ENCODE assay signal across 23 cellular contexts in genomic region chr12:51941669-51942455, GRCh38. TPM values are rescaled to one million over a fixed set of nuclear protein-coding genes. Genes with fewer than 3 reads are reported as not detected.
DNase-seq lines count a peak whose midpoint lies in the region; ATAC-seq, FAIRE-seq and TF ChIP-seq lines count a peak whose summit lies in the region.
"Had no signal": no experiment of that assay in that cellular context is flagged by ENCODE, and none has a peak within 500 bp of the region (broad histone marks: within the 10 kb centered on the region; RNA-seq: fewer than 3 reads in every experiment).

No MANE protein-coding gene starts in this region.

- H3K9ac ChIP-seq in HepG2 (ENCODE audit: insufficient read depth, low read depth, low read length) = no peak overlapping the region

- TF ChIP-seq POLR2A in HepG2 (IDR thresholded peaks at IDR 0.05; ENCODE audit: insufficient read depth in 1 of 2, low read depth in 2 of 2, low read length in 2 of 2) = no peak

- H3K4me2 ChIP-seq in HepG2 (ENCODE audit: low read depth, low read length) = no peak overlapping the region

- peaks cover 4% of the 10 kb centered on the region for H3K36me3 Mint-ChIP-seq in activated naive CD4-positive, alpha-beta T cell treated with anti-CD3 and anti-CD28 coated beads, Interleukin-2, amount 50 U/mL, for 24 hours

- H3K36me3 ChIP-seq in HepG2 (replicated peaks in 1 of 2; ENCODE audit: control insufficient read depth in 1 of 2, insufficient read depth in 2 of 2, low read length in 2 of 2) = no peaks in the 10 kb centered on the region
- no peaks in the 10 kb centered on the region for H3K36me3 ChIP-seq in upper lobe of right lung

- peaks cover 7% of the 10 kb centered on the region for H3K4me1 Mint-ChIP-seq in activated naive CD4-positive, alpha-beta T cell treated with anti-CD3 and anti-CD28 coated beads, Interleukin-2, amount 50 U/mL, for 24 hours
- H3K4me1 Mint-ChIP-seq: activated T-helper 17 cell treated with anti-CD3 and anti-CD28 coated beads, Interleukin-2, amount 50 U/mL, for 72 hours had no signal

- H3K27ac ChIP-seq in HepG2 (ENCODE audit: extremely low read length, insufficient read depth, low read length) (no peak overlapping the region), upper lobe of right lung (no peak overlapping the region)
- H3K27ac ChIP-seq: psoas muscle had no signal

- CTCF ChIA-PET in HepG2 (lab: Yijun Ruan, JAX; ENCODE audit: low intra/inter-chr PET ratio, low total read pairs) = no interaction called here

- no peak for TF ChIP-seq RAD21 in HepG2 (CRISPR knock-in tag; IDR thresholded peaks at IDR 0.05)

- intact Hi-C loops in HepG2 (cut with micrococcal nuclease; ENCODE audit: unreplicated experiment) (loop anchor here (5.0 kb wide), 2 partner anchors 40 to 410 kb away; no protein-coding TSS in a partner anchor), upper lobe of right lung (cut with DNase I) (no loop called here)

- no peak overlapping the region for H2AFZ ChIP-seq in HepG2 (ENCODE audit: low read length)

- H3K4me1 ChIP-seq in HepG2 (ENCODE audit: insufficient read depth, low read length) (peaks cover 15% of the 10 kb centered on the region), upper lobe of right lung (peaks cover 7% of the 10 kb centered on the region)

- in situ Hi-C loops in HepG2 (cut with HindIII; ENCODE audit: extremely low pct_ligation_motif_present, low pct_unique_long_range_greater_than_20kb) = no loop called here

- H3K4me3 Mint-ChIP-seq in activated naive CD4-positive, alpha-beta T cell treated with anti-CD3 and anti-CD28 coated beads, Interleukin-2, amount 50 U/mL, for 24 hours = no peak overlapping the region
- H3K4me3 Mint-ChIP-seq: activated T-helper 17 cell treated with anti-CD3 and anti-CD28 coated beads, Interleukin-2, amount 50 U/mL, for 72 hours; CD4-positive, alpha-beta memory T cell had no signal

- no peak overlapping the region for H3K4me3 ChIP-seq in HepG2 (replicated peaks in 1 of 3; ENCODE audit: insufficient read depth in 1 of 3, low read depth in 2 of 3, low read length in 3 of 3)
- no peak overlapping the region for H3K4me3 ChIP-seq in upper lobe of right lung

- H3K27me3 Mint-ChIP-seq in activated naive CD4-positive, alpha-beta T cell treated with anti-CD3 and anti-CD28 coated beads, Interleukin-2, amount 50 U/mL, for 24 hours = no peaks in the 10 kb centered on the region

- no peaks in the 10 kb centered on the region for H3K79me2 ChIP-seq in HepG2 (ENCODE audit: insufficient read depth, low read length)

- POLR2A ChIA-PET in HepG2 (lab: Yijun Ruan, JAX) = no interaction called here

- no peaks in the 10 kb centered on the region for H3K9me3 ChIP-seq in HepG2 (ENCODE audit: low read length)
- no peaks in the 10 kb centered on the region for H3K9me3 ChIP-seq in upper lobe of right lung

- TF ChIP-seq EP300 in HepG2 (IDR thresholded peaks at IDR 0.05; ENCODE audit: low read depth in 2 of 2, low read length in 2 of 2) (no peak), HepG2 (CRISPR knock-in tag; IDR thresholded peaks at IDR 0.05; ENCODE audit: borderline replicate concordance) (no peak)

- H4K20me1 ChIP-seq in HepG2 (ENCODE audit: insufficient read depth, low read length) = no peaks in the 10 kb centered on the region

- no peak for DNase-seq in activated naive CD4-positive, alpha-beta T cell treated with anti-CD3 and anti-CD28 coated beads, Interleukin-2, amount 50 U/mL, for 16 hours
- DNase-seq in ecto neural progenitor cell (ENCODE audit: low spot score) (peak; percentile 34), HepG2 (ENCODE audit: low spot score) (no peak), upper lobe of right lung (no peak), NCI-H2227 treated with DMSO at 0.1 percent for 48 hours (lab: John Stamatoyannopoulos, UW) (no peak)
- no peak for DNase-seq in stimulated activated CD8-positive, alpha-beta memory T cell treated with anti-CD3 and anti-CD28 coated beads, Interleukin-4, amount 100 ng/mL, for 48 hours
- DNase-seq in stimulated activated CD4-positive, alpha-beta T cell treated with anti-CD3 and anti-CD28 coated beads, Interleukin-15, amount 100 ng/mL, for 24 hours = no peak
- DNase-seq: ACHN; activated CD4-positive, CD25-positive, alpha-beta regulatory T cell; CD4-positive, alpha-beta memory T cell; central memory CD4-positive, alpha-beta T cell; effector CD8-positive, alpha-beta T cell; KG1; psoas muscle; stimulated activated naive CD8-positive, alpha-beta T cell treated with anti-CD3 and anti-CD28 coated beads, Interleukin-15, Interleukin-2, amounts not matched to agents 100 U/mL and 50 U/mL, for 24 hours had no signal

- BruUV-seq in HepG2 (replicated peaks; lab: Mats Ljungman, UMichigan) = no TSS peak

- peaks cover 1 to 38% of the 10 kb centered on the region in 2 experiments; a peak in 4 of 5 replicates for H3K27me3 ChIP-seq in HepG2 (ENCODE audit: control insufficient read depth in 1 of 2, insufficient read depth in 2 of 2, low read length in 2 of 2)
- no peaks in the 10 kb centered on the region for H3K27me3 ChIP-seq in upper lobe of right lung

- ATAC-seq in HepG2 (peak; percentile 32; the same call in 2 of the 3 replicates), upper lobe of right lung (peak; percentile 17)
- ATAC-seq: activated T-helper 17 cell treated with anti-CD3 and anti-CD28 coated beads, Interleukin-2, amount 50 U/mL, for 72 hours; stimulated activated naive CD8-positive, alpha-beta T cell treated with anti-CD3 and anti-CD28 coated beads, Interleukin-15, Interleukin-2, amounts not matched to agents 100 U/mL and 50 U/mL, for 24 hours had no signal

- TF ChIP-seq CTCF in HepG2 (CRISPR knock-in tag; IDR thresholded peaks at IDR 0.05) = no peak
- no peak for TF ChIP-seq CTCF in upper lobe of right lung (IDR thresholded peaks at IDR 0.05)

- H3K27ac Mint-ChIP-seq in activated naive CD4-positive, alpha-beta T cell treated with anti-CD3 and anti-CD28 coated beads, Interleukin-2, amount 50 U/mL, for 24 hours = peak overlapping the region; percentile 2
- H3K27ac Mint-ChIP-seq: activated T-helper 17 cell treated with anti-CD3 and anti-CD28 coated beads, Interleukin-2, amount 50 U/mL, for 72 hours; CD4-positive, alpha-beta memory T cell had no signal

- no peak for FAIRE-seq in HepG2 (lab: Jason Lieb, UNC)
- FAIRE-seq: urothelium cell line had no signal

- H3K9me3 Mint-ChIP-seq in activated naive CD4-positive, alpha-beta T cell treated with anti-CD3 and anti-CD28 coated beads, Interleukin-2, amount 50 U/mL, for 24 hours = peaks cover 13% of the 10 kb centered on the region

- 50% methylated on average over 10 of the region's 10 CpGs for WGBS in HepG2 (ENCODE audit: low lambda C conversion rate)

RNA-seq across cellular contexts. Expression of gene ACVR1B, which starts 9.6 kb away (rescaled TPM):
- total RNA-seq in HepG2 (2016; rRNA removed; fragmentation: Illumina TruSeq; extraction: Trizol) (5.8 and 8.9 TPM in 2 replicates), upper lobe of right lung (33.5 TPM)
- 2.0 and 2.2 TPM in 2 replicates for total RNA-seq in HepG2 (2016; cell fraction: cytosol; rRNA removed; fragmentation: Illumina TruSeq; extraction: Trizol; ENCODE audit: low read depth)
- 4.3 and 9.8 TPM in 2 replicates for total RNA-seq in HepG2 (2016; cell fraction: insoluble cytoplasmic fraction; rRNA removed; fragmentation: Illumina TruSeq; extraction: Trizol)
- 5.4 and 7.6 TPM in 2 replicates for total RNA-seq in HepG2 (2016; cell fraction: membrane; rRNA removed; fragmentation: Illumina TruSeq; extraction: Trizol)
- total RNA-seq in HepG2 (2016; cell fraction: nucleus; rRNA removed; fragmentation: Illumina TruSeq; extraction: Trizol) = 9.9 and 14.3 TPM in 2 replicates
- polyA plus RNA-seq in HepG2 (2011; rRNA removed) = 12.1 and 14.1 TPM in 2 replicates
- polyA plus RNA-seq in HepG2 (2011; cell fraction: cytosol; rRNA removed) = 12.0 and 13.7 TPM in 2 replicates
- 12.5 and 12.9 TPM in 2 replicates for polyA plus RNA-seq in HepG2 (2011; cell fraction: nucleus; rRNA removed)
- polyA plus RNA-seq in HepG2 (2012) = 10.8 and 11.8 TPM in 2 replicates
- 1.1 and 1.3 TPM in 2 replicates for polyA plus RNA-seq in HepG2 (2016; cell fraction: cytosol; fragmentation: Illumina TruSeq; extraction: Trizol; ENCODE audit: low read depth)
- polyA plus RNA-seq in HepG2 (2016; cell fraction: insoluble cytoplasmic fraction; fragmentation: Illumina TruSeq; extraction: Trizol; ENCODE audit: low read depth) = 5.3 and 5.6 TPM in 2 replicates
- 3.8 and 4.6 TPM in 2 replicates for polyA plus RNA-seq in HepG2 (2016; cell fraction: membrane; fragmentation: Illumina TruSeq; extraction: Trizol; ENCODE audit: low read depth)
- polyA plus RNA-seq in HepG2 (2016; cell fraction: nucleus; fragmentation: Illumina TruSeq; extraction: Trizol; ENCODE audit: insufficient read depth, low read depth) = 16.9 and 17.0 TPM in 2 replicates
- 22.8 and 32.8 TPM in 2 replicates for polyA minus RNA-seq in HepG2 (2011; rRNA and poly(A)+ RNA removed; ENCODE audit: low replicate concordance)
- 9.7 and 13.2 TPM in 2 replicates for polyA minus RNA-seq in HepG2 (2011; cell fraction: cytosol; rRNA and poly(A)+ RNA removed)
- 12.1 and 14.2 TPM in 2 replicates for polyA minus RNA-seq in HepG2 (2011; cell fraction: nucleus; rRNA and poly(A)+ RNA removed)

RNA-seq across cellular contexts. Expression of gene ACVRL1, which starts 34.6 kb away (rescaled TPM):
- total RNA-seq in HepG2 (2016; rRNA removed; fragmentation: Illumina TruSeq; extraction: Trizol) (not detected in 2 replicates), upper lobe of right lung (223 TPM)
- total RNA-seq in HepG2 (2016; cell fraction: cytosol; rRNA removed; fragmentation: Illumina TruSeq; extraction: Trizol; ENCODE audit: low read depth) = not detected in 2 replicates
- total RNA-seq in HepG2 (2016; cell fraction: insoluble cytoplasmic fraction; rRNA removed; fragmentation: Illumina TruSeq; extraction: Trizol) = not detected in 2 replicates
- not detected in 2 replicates for total RNA-seq in HepG2 (2016; cell fraction: membrane; rRNA removed; fragmentation: Illumina TruSeq; extraction: Trizol)
- not detected in 2 replicates for total RNA-seq in HepG2 (2016; cell fraction: nucleus; rRNA removed; fragmentation: Illumina TruSeq; extraction: Trizol)
- polyA plus RNA-seq in HepG2 (2011; rRNA removed) = not detected in 2 replicates
- not detected in 2 replicates for polyA plus RNA-seq in HepG2 (2011; cell fraction: cytosol; rRNA removed)
- not detected in 2 replicates for polyA plus RNA-seq in HepG2 (2011; cell fraction: nucleus; rRNA removed)
- polyA plus RNA-seq in HepG2 (2012) = not detected in 2 replicates
- not detected in 2 replicates for polyA plus RNA-seq in HepG2 (2016; cell fraction: cytosol; fragmentation: Illumina TruSeq; extraction: Trizol; ENCODE audit: low read depth)
- polyA plus RNA-seq in HepG2 (2016; cell fraction: insoluble cytoplasmic fraction; fragmentation: Illumina TruSeq; extraction: Trizol; ENCODE audit: low read depth) = not detected in 2 replicates
- polyA plus RNA-seq in HepG2 (2016; cell fraction: membrane; fragmentation: Illumina TruSeq; extraction: Trizol; ENCODE audit: low read depth) = not detected in 2 replicates
- not detected in 2 replicates for polyA plus RNA-seq in HepG2 (2016; cell fraction: nucleus; fragmentation: Illumina TruSeq; extraction: Trizol; ENCODE audit: insufficient read depth, low read depth)
- polyA minus RNA-seq in HepG2 (2011; rRNA and poly(A)+ RNA removed; ENCODE audit: low replicate concordance) = 0.05 TPM in 1 of 2 replicates, not detected in the other
- not detected in 2 replicates for polyA minus RNA-seq in HepG2 (2011; cell fraction: cytosol; rRNA and poly(A)+ RNA removed)
- not detected in 2 replicates for polyA minus RNA-seq in HepG2 (2011; cell fraction: nucleus; rRNA and poly(A)+ RNA removed)
- total RNA-seq: activated CD8-positive, alpha-beta memory T cell treated with anti-CD3 and anti-CD28 coated beads for 36 hours; activated T-helper 17 cell treated with anti-CD3 and anti-CD28 coated beads, Interleukin-2, amount 50 U/mL, for 72 hours; T-helper 2 cell treated with Interferon-gamma antibody and Interleukin-4, amounts not matched to agents 100 ng/mL and 5 ng/mL, for 36 hours had no signal
- polyA plus RNA-seq: CD4-positive, alpha-beta memory T cell had no signal

RNA-seq across cellular contexts. Expression of gene ANKRD33, which starts 54.0 kb away (rescaled TPM):
- total RNA-seq in HepG2 (2016; rRNA removed; fragmentation: Illumina TruSeq; extraction: Trizol) = not detected in 2 replicates
- total RNA-seq in HepG2 (2016; cell fraction: cytosol; rRNA removed; fragmentation: Illumina TruSeq; extraction: Trizol; ENCODE audit: low read depth) = not detected in 2 replicates
- not detected in 2 replicates for total RNA-seq in HepG2 (2016; cell fraction: insoluble cytoplasmic fraction; rRNA removed; fragmentation: Illumina TruSeq; extraction: Trizol)
- not detected in 2 replicates for total RNA-seq in HepG2 (2016; cell fraction: membrane; rRNA removed; fragmentation: Illumina TruSeq; extraction: Trizol)
- not detected in 2 replicates for total RNA-seq in HepG2 (2016; cell fraction: nucleus; rRNA removed; fragmentation: Illumina TruSeq; extraction: Trizol)
- 0.04 and 0.07 TPM in 2 replicates for polyA plus RNA-seq in HepG2 (2011; rRNA removed)
- 0.03 and 0.04 TPM in 2 replicates for polyA plus RNA-seq in HepG2 (2011; cell fraction: cytosol; rRNA removed)
- 0.16 and 0.33 TPM in 2 replicates for polyA plus RNA-seq in HepG2 (2011; cell fraction: nucleus; rRNA removed)
- not detected in 2 replicates for polyA plus RNA-seq in HepG2 (2012)
- polyA plus RNA-seq in HepG2 (2016; cell fraction: cytosol; fragmentation: Illumina TruSeq; extraction: Trizol; ENCODE audit: low read depth) = not detected in 2 replicates
- not detected in 2 replicates for polyA plus RNA-seq in HepG2 (2016; cell fraction: insoluble cytoplasmic fraction; fragmentation: Illumina TruSeq; extraction: Trizol; ENCODE audit: low read depth)
- polyA plus RNA-seq in HepG2 (2016; cell fraction: membrane; fragmentation: Illumina TruSeq; extraction: Trizol; ENCODE audit: low read depth) = not detected in 2 replicates
- not detected in 2 replicates for polyA plus RNA-seq in HepG2 (2016; cell fraction: nucleus; fragmentation: Illumina TruSeq; extraction: Trizol; ENCODE audit: insufficient read depth, low read depth)
- 0.05 and 0.18 TPM in 2 replicates for polyA minus RNA-seq in HepG2 (2011; rRNA and poly(A)+ RNA removed; ENCODE audit: low replicate concordance)
- polyA minus RNA-seq in HepG2 (2011; cell fraction: cytosol; rRNA and poly(A)+ RNA removed) = not detected in 2 replicates
- not detected in 2 replicates for polyA minus RNA-seq in HepG2 (2011; cell fraction: nucleus; rRNA and poly(A)+ RNA removed)
- total RNA-seq in upper lobe of right lung = not detected
- total RNA-seq: activated CD8-positive, alpha-beta memory T cell treated with anti-CD3 and anti-CD28 coated beads for 36 hours; activated T-helper 17 cell treated with anti-CD3 and anti-CD28 coated beads, Interleukin-2, amount 50 U/mL, for 72 hours; CD4-positive, alpha-beta memory T cell; Daoy; H4; myocyte; psoas muscle; T-helper 2 cell treated with Interferon-gamma antibody and Interleukin-4, amounts not matched to agents 100 ng/mL and 5 ng/mL, for 36 hours had no signal
- polyA plus RNA-seq: CD4-positive, alpha-beta memory T cell had no signal

Comparison
In these comparisons a context has a peak if more than half of its experiments do, and no peak if none do; other contexts are left out.
1. RNA of gene ACVRL1, which starts 34.6 kb away (total RNA-seq): 223 TPM in upper lobe of right lung (single experiment); not detected in HepG2; every median in the first group is over 100 times any median in the second.